ENCODE assay signal across 3 cellular contexts in genomic region chr22:42350373-42350772, GRCh38.
TF ChIP-seq lines count a peak whose summit lies in the region.

No MANE protein-coding gene starts in this region.

TF ChIP-seq in SK-N-SH treated with all-trans-retinoic acid at 6 μM for 48 hours, 23 proteins besides CTCF, POLR2A, EP300 and RAD21 (continued from another document):
- TF ChIP-seq CSRNP3 (CRISPR knock-in tag; IDR thresholded peaks at IDR 0.05) = no peak
- TF ChIP-seq ESRRG (CRISPR knock-in tag; IDR thresholded peaks at IDR 0.05) = no peak
- TF ChIP-seq TCF4 (CRISPR knock-in tag; IDR thresholded peaks at IDR 0.05; ENCODE audit: borderline replicate concordance) = no peak
- TF ChIP-seq ARNTL (CRISPR knock-in tag; IDR thresholded peaks at IDR 0.05; ENCODE audit: borderline replicate concordance, low read depth) = no peak
- TF ChIP-seq ZFP30 (CRISPR knock-in tag; IDR thresholded peaks at IDR 0.05) = no peak
- peak; percentile 85 for TF ChIP-seq ZNF8 (CRISPR knock-in tag; IDR thresholded peaks at IDR 0.05)

TF ChIP-seq in SK-N-SH, 30 proteins besides CTCF, POLR2A, EP300 and RAD21 (continued from another document):
- TF ChIP-seq RFX5 (IDR thresholded peaks at IDR 0.05; ENCODE audit: low read length) = no peak
- no peak for TF ChIP-seq SMC3 (IDR thresholded peaks at IDR 0.05; ENCODE audit: low read depth, low read length)
- TF ChIP-seq JUND (IDR thresholded peaks at IDR 0.05) = no peak
- TF ChIP-seq GATA2 (CRISPR knock-in tag; IDR thresholded peaks at IDR 0.05) = no peak
- TF ChIP-seq RCOR1 (IDR thresholded peaks at IDR 0.05; ENCODE audit: low read length) = no peak
- TF ChIP-seq NFIC (IDR thresholded peaks at IDR 0.05; ENCODE audit: borderline replicate concordance) = no peak
- TF ChIP-seq POLR2AphosphoS5 (IDR thresholded peaks at IDR 0.05; ENCODE audit: low read depth, low read length) = no peak
- no peak for TF ChIP-seq YY1 (IDR thresholded peaks at IDR 0.05; ENCODE audit: low read depth)
- TF ChIP-seq MEF2A (IDR thresholded peaks at IDR 0.05; ENCODE audit: borderline replicate concordance, low read depth) = no peak
- TF ChIP-seq CHD2 (IDR thresholded peaks at IDR 0.05; ENCODE audit: low read length, partially characterized antibody) = no peak
- TF ChIP-seq ELF1 (IDR thresholded peaks at IDR 0.05) = no peak
TF ChIP-seq in SK-N-SH: peak in this region for 0.

TF ChIP-seq in HEK293, 187 proteins besides CTCF, POLR2A, EP300 and RAD21 (continued from another document):
- TF ChIP-seq ZNF174 (tag by site-specific recombination; IDR thresholded peaks at IDR 0.05) (no peak), KLF16 (tag by site-specific recombination; IDR thresholded peaks at IDR 0.05) (no peak), KLF7 (tag by site-specific recombination; IDR thresholded peaks at IDR 0.05; ENCODE audit: borderline replicate concordance) (no peak), ZNF248 (tag by site-specific recombination; IDR thresholded peaks at IDR 0.05) (no peak), PRDM4 (tag by site-specific recombination; IDR thresholded peaks at IDR 0.05) (no peak), ZNF146 (tag by site-specific recombination; IDR thresholded peaks at IDR 0.05) (peak; percentile 94), ZNF394 (tag by site-specific recombination; IDR thresholded peaks at IDR 0.05; ENCODE audit: borderline replicate concordance) (no peak)
- TF ChIP-seq, protein P1, sequence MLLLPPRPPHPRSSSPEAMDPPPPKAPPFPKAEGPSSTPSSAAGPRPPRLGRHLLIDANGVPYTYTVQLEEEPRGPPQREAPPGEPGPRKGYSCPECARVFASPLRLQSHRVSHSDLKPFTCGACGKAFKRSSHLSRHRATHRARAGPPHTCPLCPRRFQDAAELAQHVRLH (tag by site-specific recombination; IDR thresholded peaks at IDR 0.05) = peak; percentile 80
